Comparison of ENCODE assay signal across 28 cellular contexts in genomic region chr10:57952741-57953140, GRCh38.
DNase-seq lines count a peak whose midpoint lies in the region; ATAC-seq and TF ChIP-seq lines count a peak whose summit lies in the region.
"Had no signal": no experiment of that assay in that cellular context is flagged by ENCODE, and none has a peak within 500 bp of the region (broad histone marks: within the 10 kb centered on the region; RNA-seq: fewer than 3 reads in every experiment).

No MANE protein-coding gene starts in this region.

- H3K4me3 ChIP-seq in choroid plexus epithelial cell (ENCODE audit: low read depth, low read length) (no peak overlapping the region), trophoblast cell (ENCODE audit: low read depth, low read length) (no peak overlapping the region)
- H3K4me3 ChIP-seq: heart left ventricle, lung, SK-N-MC, upper lobe of left lung had no signal

- H3K79me1 ChIP-seq in trophoblast cell (ENCODE audit: low read length), result no peaks in the 10 kb centered on the region

- no peak overlapping the region for H2BK12ac ChIP-seq in trophoblast cell (ENCODE audit: low read length)

- H2AK5ac ChIP-seq in trophoblast cell (ENCODE audit: low read length), result no peak overlapping the region

- no peak overlapping the region for H2BK120ac ChIP-seq in trophoblast cell (ENCODE audit: insufficient read depth, low read length, poor library complexity)

- no peaks in the 10 kb centered on the region for H3K9me3 ChIP-seq in trophoblast cell (ENCODE audit: insufficient read depth, low read depth, low read length)
- H3K9me3 ChIP-seq: heart left ventricle, upper lobe of left lung had no signal

- TF ChIP-seq CTCF in choroid plexus epithelial cell (conservative IDR thresholded peaks at IDR 0.05; ENCODE audit: low read depth, low read length), result no peak

- no peak overlapping the region for H3K9ac ChIP-seq in trophoblast cell (ENCODE audit: low read length)

- H3K4me2 ChIP-seq in trophoblast cell (ENCODE audit: low read length), result no peak overlapping the region

- WGBS in trophoblast cell (ENCODE audit: extremely low coverage, insufficient coverage, insufficient read length), result no CpG with 5 or more reads among the region's 2 CpGs

- no peak for ATAC-seq in stimulated activated effector memory CD8-positive, alpha-beta T cell treated with anti-CD3 and anti-CD28 coated beads, Interleukin-12 subunit alpha, Interleukin-12 subunit beta, amount 100 ng/mL, for 72 hours
- ATAC-seq in GM21367 (IDR thresholded peaks at IDR 0.05; ENCODE audit: unreplicated experiment), result no peak
- ATAC-seq: foreskin keratinocyte, heart left ventricle had no signal

- H3K4ac ChIP-seq in trophoblast cell (ENCODE audit: low read depth, low read length), result no peak overlapping the region

- H2BK5ac ChIP-seq in trophoblast cell (ENCODE audit: low read depth, low read length, poor library complexity), result no peak overlapping the region

- no peak overlapping the region for H3K4me3 Mint-ChIP-seq in stimulated activated effector memory CD8-positive, alpha-beta T cell treated with anti-CD3 and anti-CD28 coated beads, Interleukin-12 subunit alpha, Interleukin-12 subunit beta, amount 100 ng/mL, for 72 hours
- H3K4me3 Mint-ChIP-seq: activated T-helper 1 cell treated with anti-CD3 and anti-CD28 coated beads, Interleukin-12 subunit alpha, Interleukin-12 subunit beta, Interleukin-2, Interleukin-4 antibody, amounts not matched to agents 30 ng/mL and 10 ng/mL and 1 ng/mL, durations not matched to agents 14 hours and 24 hours and 36 hours; CD14-positive monocyte; nephron had no signal

- H3K9me3 Mint-ChIP-seq in stimulated activated effector memory CD8-positive, alpha-beta T cell treated with anti-CD3 and anti-CD28 coated beads, Interleukin-12 subunit alpha, Interleukin-12 subunit beta, amount 100 ng/mL, for 72 hours, result no peaks in the 10 kb centered on the region
- H3K9me3 Mint-ChIP-seq: activated T-helper 1 cell treated with anti-CD3 and anti-CD28 coated beads, Interleukin-12 subunit alpha, Interleukin-12 subunit beta, Interleukin-2, Interleukin-4 antibody, amounts not matched to agents 30 ng/mL and 10 ng/mL and 1 ng/mL, durations not matched to agents 14 hours and 24 hours and 36 hours; nephron had no signal

- H3K4me1 ChIP-seq in trophoblast cell (ENCODE audit: control insufficient read depth in 1 of 2, insufficient read depth in 2 of 2, low read length in 2 of 2), result no peaks in the 10 kb centered on the region
- H3K4me1 ChIP-seq: foreskin keratinocyte, heart left ventricle, upper lobe of left lung had no signal

- no peak overlapping the region for H4K8ac ChIP-seq in trophoblast cell (ENCODE audit: low read depth, low read length)

- H3K4me1 Mint-ChIP-seq in stimulated activated effector memory CD8-positive, alpha-beta T cell treated with anti-CD3 and anti-CD28 coated beads, Interleukin-12 subunit alpha, Interleukin-12 subunit beta, amount 100 ng/mL, for 72 hours, result no peaks in the 10 kb centered on the region
- H3K4me1 Mint-ChIP-seq: CD14-positive monocyte, nephron had no signal

- no peak overlapping the region for H4K12ac ChIP-seq in trophoblast cell (ENCODE audit: low read depth, low read length)

- H3K18ac ChIP-seq in trophoblast cell (ENCODE audit: low read length), result no peak overlapping the region

- no peak overlapping the region for H3K14ac ChIP-seq in trophoblast cell (ENCODE audit: low read length)

- no peak overlapping the region for H3K27ac Mint-ChIP-seq in stimulated activated effector memory CD8-positive, alpha-beta T cell treated with anti-CD3 and anti-CD28 coated beads, Interleukin-12 subunit alpha, Interleukin-12 subunit beta, amount 100 ng/mL, for 72 hours
- H3K27ac Mint-ChIP-seq: activated T-helper 1 cell treated with anti-CD3 and anti-CD28 coated beads, Interleukin-12 subunit alpha, Interleukin-12 subunit beta, Interleukin-2, Interleukin-4 antibody, amounts not matched to agents 30 ng/mL and 10 ng/mL and 1 ng/mL, durations not matched to agents 14 hours and 24 hours and 36 hours; CD14-positive monocyte; nephron had no signal

- no peak overlapping the region for H3K23ac ChIP-seq in trophoblast cell (ENCODE audit: low read length)

- H3K36me3 ChIP-seq in trophoblast cell (ENCODE audit: control insufficient read depth in 1 of 2, insufficient read depth in 2 of 2, low read length in 2 of 2), result no peaks in the 10 kb centered on the region
- H3K36me3 ChIP-seq: heart left ventricle, upper lobe of left lung had no signal

- H3K27me3 ChIP-seq in trophoblast cell (ENCODE audit: insufficient read depth, low read length), result no peaks in the 10 kb centered on the region
- H3K27me3 ChIP-seq: foreskin keratinocyte, heart left ventricle, upper lobe of left lung had no signal

- no peaks in the 10 kb centered on the region for H3K36me3 Mint-ChIP-seq in stimulated activated effector memory CD8-positive, alpha-beta T cell treated with anti-CD3 and anti-CD28 coated beads, Interleukin-12 subunit alpha, Interleukin-12 subunit beta, amount 100 ng/mL, for 72 hours
- H3K36me3 Mint-ChIP-seq: CD14-positive monocyte had no signal

- DNase-seq in EH (ENCODE audit: low read depth), result peak; percentile 83
- DNase-seq in OCI-M1 (lab: John Stamatoyannopoulos, UW), result peak; percentile 67
- DNase-seq in choroid plexus epithelial cell (ENCODE audit: low read depth), result peak; percentile 93
- DNase-seq in trophoblast cell, result peak; percentile 10 to 70
- no peak for DNase-seq in DMS53 (lab: John Stamatoyannopoulos, UW)
- no peak for DNase-seq in stimulated activated effector memory CD8-positive, alpha-beta T cell treated with anti-CD3 and anti-CD28 coated beads, Interleukin-12 subunit alpha, Interleukin-12 subunit beta, amount 100 ng/mL, for 72 hours (ENCODE audit: low spot score in 2 of 2)
- DNase-seq in DMS153 treated with DMSO at 0.1 percent for 48 hours (lab: John Stamatoyannopoulos, UW; ENCODE audit: unreplicated experiment), result no peak
- DNase-seq: ACHN; activated CD4-positive, alpha-beta T cell treated with anti-CD3 and anti-CD28 coated beads, Interleukin-2, amount 50 U/mL, for 48 hours; activated CD8-positive, alpha-beta memory T cell treated with anti-CD3 and anti-CD28 coated beads, Interleukin-2, amount 50 U/mL, for 4 hours; activated naive CD4-positive, alpha-beta T cell treated with anti-CD3 and anti-CD28 coated beads, Interleukin-2, amount 50 U/mL, for 16 hours; aorta; Calu3; cerebellar nuclear complex; foreskin keratinocyte; heart left ventricle; KBM-7; NCI-H1436; NCI-H510A; retina; stimulated activated CD4-positive, alpha-beta T cell treated with anti-CD3 and anti-CD28 coated beads, Interleukin-2, amount 100 ng/mL, for 24 hours; upper lobe of left lung had no signal

- no peak overlapping the region for H2AFZ ChIP-seq in trophoblast cell (ENCODE audit: insufficient read depth, low read length, poor library complexity)

- H4K91ac ChIP-seq in trophoblast cell (ENCODE audit: low read depth, low read length), result no peak overlapping the region

- no peaks in the 10 kb centered on the region for H3K79me2 ChIP-seq in trophoblast cell (ENCODE audit: control insufficient read depth, insufficient read depth, low read length, poor library complexity)

- no peak overlapping the region for H3K27ac ChIP-seq in trophoblast cell (ENCODE audit: low read depth, low read length)
- H3K27ac ChIP-seq: foreskin keratinocyte, heart left ventricle, SK-N-MC, upper lobe of left lung had no signal

Comparison
In these comparisons a context has a peak if more than half of its experiments do, and no peak if none do; other contexts are left out.
1. DNase-seq: peak in EH (single experiment), OCI-M1 (single experiment), choroid plexus epithelial cell (single experiment) and trophoblast cell (2 of 2); none in DMS53 (single experiment), stimulated activated effector memory CD8-positive, alpha-beta T cell treated with anti-CD3 and anti-CD28 coated beads, Interleukin-12 subunit alpha, Interleukin-12 subunit beta, amount 100 ng/mL, for 72 hours (0 of 2) and DMS153 treated with DMSO at 0.1 percent for 48 hours (single experiment).